ENCODE assay signal across 20 cellular contexts in genomic region chr2:186718122-186718521, GRCh38. TPM values are rescaled to one million over a fixed set of nuclear protein-coding genes. Genes with fewer than 3 reads are reported as not detected.
A peak's percentile ranks its signal among the peaks of the same experiment; 100 is the strongest.
DNase-seq lines count a peak whose midpoint lies in the region; ATAC-seq and TF ChIP-seq lines count a peak whose summit lies in the region.
"Had no signal": no experiment of that assay in that cellular context is flagged by ENCODE, and none has a peak within 500 bp of the region (broad histone marks: within the 10 kb centered on the region; RNA-seq: fewer than 3 reads in every experiment).

No MANE protein-coding gene starts in this region.

- no peaks in the 10 kb centered on the region for H4K20me1 ChIP-seq in GM23338 (replicated peaks; ENCODE audit: insufficient read depth)
- H4K20me1 ChIP-seq: BLaER1 treated with 17β-estradiol and CSF1 and Interleukin-3, amounts not matched to agents 10 nM and 100 nM had no signal

- H3K9me2 ChIP-seq in GM23338 (ENCODE audit: insufficient read depth) = no peaks in the 10 kb centered on the region

- no peak overlapping the region for H3K14ac ChIP-seq in neuronal stem cell (ENCODE audit: low read length)

- H3K9ac ChIP-seq in neuronal stem cell (ENCODE audit: low read depth, low read length, poor library complexity) = no peak overlapping the region
- H3K9ac ChIP-seq: BLaER1 treated with 17β-estradiol and CSF1 and Interleukin-3, amounts not matched to agents 10 nM and 100 nM had no signal

- H3K4me3 ChIP-seq in GM23338 = no peak overlapping the region
- no peak overlapping the region for H3K4me3 ChIP-seq in neuronal stem cell (ENCODE audit: low read length in 2 of 2)
- H3K4me3 ChIP-seq: BLaER1 treated with 17β-estradiol and CSF1 and Interleukin-3, amounts not matched to agents 10 nM and 100 nM; PC-9; SJCRH30 had no signal

- no peak overlapping the region for H3K4me3 Mint-ChIP-seq in GM23338
- no peak overlapping the region for H3K4me3 Mint-ChIP-seq in WTC11
- no peak overlapping the region for H3K4me3 Mint-ChIP-seq in natural killer cell
- H3K4me3 Mint-ChIP-seq: CD4-positive, alpha-beta T cell had no signal

- no peak for TF ChIP-seq CTCF in GM23338 (conservative IDR thresholded peaks at IDR 0.05; ENCODE audit: low read depth in 2 of 2)
- TF ChIP-seq CTCF in WTC11 (IDR thresholded peaks at IDR 0.05) = no peak
- TF ChIP-seq CTCF in natural killer cell (IDR thresholded peaks at IDR 0.05) = no peak

- H3K27me3 Mint-ChIP-seq in GM23338 (ENCODE audit: insufficient read depth, low read depth, poor library complexity) = peaks cover 4% of the 10 kb centered on the region
- no peaks in the 10 kb centered on the region for H3K27me3 Mint-ChIP-seq in WTC11 (ENCODE audit: low read depth)
- no peaks in the 10 kb centered on the region for H3K27me3 Mint-ChIP-seq in natural killer cell (ENCODE audit: low read depth in 2 of 2)
- H3K27me3 Mint-ChIP-seq: CD4-positive, alpha-beta T cell had no signal

- H3K4me1 ChIP-seq in GM23338 (ENCODE audit: insufficient read depth) = peaks cover 57% of the 10 kb centered on the region
- peaks cover 8 to 39% of the 10 kb centered on the region in 2 donors for H3K4me1 ChIP-seq in neuronal stem cell (ENCODE audit: control insufficient read depth in 2 of 2, insufficient read depth in 1 of 2, low read depth in 1 of 2, low read length in 2 of 2)
- H3K4me1 ChIP-seq: SJCRH30 had no signal

- intact Hi-C loops in natural killer cell (cut with micrococcal nuclease) = no loop called here

- no peaks in the 10 kb centered on the region for H3K36me3 ChIP-seq in GM23338 (ENCODE audit: insufficient read depth)
- H3K36me3 ChIP-seq in neuronal stem cell (replicated peaks in 1 of 2; ENCODE audit: control insufficient read depth in 2 of 2, insufficient read depth in 2 of 2, low read length in 2 of 2) = no peaks in the 10 kb centered on the region
- H3K36me3 ChIP-seq: BLaER1 treated with 17β-estradiol and CSF1 and Interleukin-3, amounts not matched to agents 10 nM and 100 nM; SJCRH30 had no signal

- POLR2A ChIA-PET in WTC11 (lab: Charles Lee) = no interaction called here

- no peak overlapping the region for H2BK12ac ChIP-seq in neuronal stem cell (ENCODE audit: low read length)

- H3K27me3 ChIP-seq in GM23338 (ENCODE audit: insufficient read depth) = no peaks in the 10 kb centered on the region
- no peaks in the 10 kb centered on the region for H3K27me3 ChIP-seq in neuronal stem cell (ENCODE audit: control insufficient read depth in 3 of 3, insufficient read depth in 3 of 3, low read depth in 1 of 3, low read length in 3 of 3)
- H3K27me3 ChIP-seq: BLaER1 treated with 17β-estradiol and CSF1 and Interleukin-3, amounts not matched to agents 10 nM and 100 nM; SJCRH30 had no signal

- H3F3A ChIP-seq in GM23338 (replicated peaks; ENCODE audit: low read depth) = no peaks in the 10 kb centered on the region

- CTCF ChIA-PET in WTC11 (lab: Charles Lee) = no interaction called here

- no peaks in the 10 kb centered on the region for H3K9me3 ChIP-seq in neuronal stem cell (replicated peaks in 1 of 2; ENCODE audit: control insufficient read depth in 2 of 2, insufficient read depth in 1 of 2, low read depth in 1 of 2, low read length in 2 of 2)
- H3K9me3 ChIP-seq: BLaER1 treated with 17β-estradiol and CSF1 and Interleukin-3, amounts not matched to agents 10 nM and 100 nM had no signal

- H3K4me2 ChIP-seq in GM23338 (peak overlapping the region; percentile 41; the same call in 1 of the 2 replicates), neuronal stem cell (ENCODE audit: insufficient read depth, low read length, poor library complexity, severe bottlenecking) (no peak overlapping the region)
- H3K4me2 ChIP-seq: BLaER1 treated with 17β-estradiol and CSF1 and Interleukin-3, amounts not matched to agents 10 nM and 100 nM; PC-9 had no signal

- H3K27ac ChIP-seq in GM23338 (ENCODE audit: low read depth) (peak overlapping the region; percentile 24; the same call in 1 of the 2 replicates), neuronal stem cell (replicated peaks; ENCODE audit: low read length) (peak overlapping the region; percentile 18)
- H3K27ac ChIP-seq: BLaER1 treated with 17β-estradiol and CSF1 and Interleukin-3, amounts not matched to agents 10 nM and 100 nM; PC-9; SJCRH30 had no signal

- H3K4me1 Mint-ChIP-seq in GM23338 (peaks cover 43% of the 10 kb centered on the region), WTC11 (peaks cover 51% of the 10 kb centered on the region), natural killer cell (no peaks in the 10 kb centered on the region)

- H4K8ac ChIP-seq in neuronal stem cell (ENCODE audit: low read depth, low read length) = no peak overlapping the region

- no peak overlapping the region for H3K23ac ChIP-seq in neuronal stem cell (ENCODE audit: low read depth, low read length, poor library complexity)

- no peak overlapping the region for H2AFZ ChIP-seq in GM23338
- H2AFZ ChIP-seq in neuronal stem cell (ENCODE audit: low read length) = no peak overlapping the region
- H2AFZ ChIP-seq: PC-9 had no signal

- WGBS in neuronal stem cell (ENCODE audit: extremely low coverage in 2 of 2, insufficient read length in 2 of 2, insufficient replicate concordance in 1 of 2), 2 donors = no CpG with 5 or more reads among the region's 3 CpGs

- no peak overlapping the region for H2AK5ac ChIP-seq in neuronal stem cell (ENCODE audit: low read depth, low read length)

- H2BK5ac ChIP-seq in neuronal stem cell (ENCODE audit: low read length) = no peak overlapping the region

- H2BK120ac ChIP-seq in neuronal stem cell (ENCODE audit: low read depth, low read length) = no peak overlapping the region

- H3K79me2 ChIP-seq in GM23338 (replicated peaks; ENCODE audit: insufficient read depth) = peaks cover 11% of the 10 kb centered on the region

- H2BK15ac ChIP-seq in neuronal stem cell (ENCODE audit: low read length) = no peak overlapping the region

- H3K36me3 Mint-ChIP-seq in GM23338 (ENCODE audit: low read depth) (no peaks in the 10 kb centered on the region), WTC11 (no peaks in the 10 kb centered on the region), natural killer cell (no peaks in the 10 kb centered on the region)

- H3K9me3 Mint-ChIP-seq in GM23338 (no peaks in the 10 kb centered on the region), WTC11 (no peaks in the 10 kb centered on the region), natural killer cell (no peaks in the 10 kb centered on the region)
- H3K9me3 Mint-ChIP-seq: CD4-positive, alpha-beta T cell had no signal

- H3K27ac Mint-ChIP-seq in GM23338 (peak overlapping the region; percentile 39; the same call in 1 of the 2 replicates), WTC11 (peak overlapping the region; percentile 73), natural killer cell (no peak overlapping the region)
- H3K27ac Mint-ChIP-seq: CD4-positive, alpha-beta T cell had no signal

- H3K4ac ChIP-seq in neuronal stem cell (ENCODE audit: low read length) = no peak overlapping the region

- DNase-seq in GM23338 (ENCODE audit: low spot score) = no peak
- no peak for DNase-seq in WTC11 (ENCODE audit: low spot score)
- DNase-seq in globus pallidus (ENCODE audit: low spot score) = peak; percentile 46
- DNase-seq in neuronal stem cell (ENCODE audit: low spot score) = no peak
- no peak for DNase-seq in natural killer cell
- DNase-seq: AML-193; CD4-positive, alpha-beta T cell; NCI-H1092 treated with DMSO at 0.1 percent for 48 hours; NCI-H1436; NCI-H187; NCI-H446 treated with DMSO at 0.1 percent for 48 hours; NCI-H526; PC-9 had no signal

- no peaks in the 10 kb centered on the region for H3K79me1 ChIP-seq in neuronal stem cell (ENCODE audit: low read depth, low read length)

- no peak overlapping the region for H3K18ac ChIP-seq in neuronal stem cell (ENCODE audit: low read length)

- ATAC-seq in GM23338 (no peak), WTC11 (no peak), natural killer cell (no peak), GM21576 (IDR thresholded peaks at IDR 0.05; ENCODE audit: unreplicated experiment) (no peak), GM18502 (IDR thresholded peaks at IDR 0.05; ENCODE audit: poor library complexity, unreplicated experiment) (no peak)
- ATAC-seq: Right ventricle myocardium inferior, SK-N-SH treated with all-trans-retinoic acid at 6 μM for 48 hours had no signal

- no peak overlapping the region for H4K91ac ChIP-seq in neuronal stem cell (ENCODE audit: low read depth, low read length, poor library complexity)

TF ChIP-seq in GM23338, 12 proteins besides CTCF, POLR2A, EP300 and RAD21:
- TF ChIP-seq ZNF114 (CRISPR knock-in tag; IDR thresholded peaks at IDR 0.05) (no peak), ZNF331 (CRISPR knock-in tag; IDR thresholded peaks at IDR 0.05; ENCODE audit: low read depth) (no peak), EZH2phosphoT487 (IDR thresholded peaks at IDR 0.05; ENCODE audit: unreplicated experiment) (no peak), NANOG (IDR thresholded peaks at IDR 0.05; ENCODE audit: borderline replicate concordance) (no peak), CREB1 (CRISPR knock-in tag; IDR thresholded peaks at IDR 0.05; ENCODE audit: low read depth) (no peak)

TF ChIP-seq in WTC11, 78 proteins besides CTCF, POLR2A, EP300 and RAD21:
- TF ChIP-seq CDX4 (CRISPR knock-in tag; IDR thresholded peaks at IDR 0.05; ENCODE audit: borderline replicate concordance) = no peak
- no peak for TF ChIP-seq CBFB (CRISPR knock-in tag; IDR thresholded peaks at IDR 0.05; ENCODE audit: low read depth)
- no peak for TF ChIP-seq NR3C1 (CRISPR knock-in tag; conservative IDR thresholded peaks at IDR 0.05; ENCODE audit: low read depth)
- TF ChIP-seq RELA (CRISPR knock-in tag; IDR thresholded peaks at IDR 0.05; ENCODE audit: borderline replicate concordance) = no peak
TF ChIP-seq in WTC11: peak in this region for 0.

RNA-seq across cellular contexts. Expression of gene FAM171B, which starts 24.3 kb away (rescaled TPM):
- 26.3 and 27.2 TPM in 2 replicates for total RNA-seq in GM23338 (2014; rRNA removed; shearing (Covaris generic))
- 9.8 and 10.7 TPM in 2 replicates for polyA plus RNA-seq in GM23338 (2016; fragmentation: Nextera tagmentation; extraction: Ambion mirVana)
- total RNA-seq in WTC11 (2021) = 19.6 to 28.5 TPM (median 21.4 TPM) in 3 replicates
- 18.5 TPM for polyA plus RNA-seq in neuronal stem cell (2013, experiment 1 of 2)
- polyA plus RNA-seq in neuronal stem cell (2013, experiment 2 of 2) = 19.2 TPM
- 1 to 10 TPM in 2 of 3 donors, under 1 TPM in 1; 0.26 to 1.3 (median 1.3) TPM for total RNA-seq in natural killer cell
- total RNA-seq: HT-29 had no signal

Comparison
In these comparisons a context has a peak if more than half of its experiments do, and no peak if none do; other contexts are left out.
1. H3K27ac Mint-ChIP-seq: peak in GM23338 (single experiment) and WTC11 (single experiment); none in natural killer cell (0 of 2).